In the genomic region with DNA sequence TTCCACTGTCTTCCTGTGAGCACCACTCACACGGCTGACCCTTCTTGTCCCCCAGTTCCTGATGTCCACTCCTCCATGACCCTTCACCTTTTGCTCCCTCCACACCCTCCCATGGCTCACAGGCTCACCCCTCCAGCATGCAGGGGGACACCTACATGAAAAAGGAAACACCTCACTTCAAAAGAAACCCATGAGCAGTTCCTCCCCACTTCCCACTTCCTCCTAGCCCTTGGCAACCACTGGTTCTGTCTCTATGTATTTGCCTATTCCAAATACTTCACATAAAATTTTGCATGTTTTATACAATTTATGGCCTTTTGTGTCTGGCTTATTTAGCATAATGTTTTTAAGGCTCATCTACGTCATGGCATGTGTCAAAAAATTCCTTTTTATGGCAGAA, we compare ENCODE assay signal across 1 cellular context.
TF ChIP-seq lines count a peak whose summit lies in the region.

No MANE protein-coding gene starts in this region.

TF ChIP-seq in H1, 55 proteins besides CTCF, POLR2A, EP300 and RAD21:
- TF ChIP-seq HDAC2 (IDR thresholded peaks at IDR 0.05; ENCODE audit: borderline replicate concordance in 1 of 2, low read depth in 2 of 2, low read length in 2 of 2): no peak
- no peak for TF ChIP-seq TEAD4 (IDR thresholded peaks at IDR 0.05; ENCODE audit: low read depth, low read length)
- no peak for TF ChIP-seq CTBP2 (IDR thresholded peaks at IDR 0.05; ENCODE audit: borderline replicate concordance, insufficient read depth, insufficient read length, low read length)
- no peak for TF ChIP-seq TAF1 (IDR thresholded peaks at IDR 0.05; ENCODE audit: low read depth, low read length)
- no peak for TF ChIP-seq KDM4A (IDR thresholded peaks at IDR 0.05; ENCODE audit: low read depth, low read length, severe bottlenecking)
- TF ChIP-seq CEBPB (IDR thresholded peaks at IDR 0.05; ENCODE audit: low read depth, low read length): no peak
- TF ChIP-seq, protein P1, sequence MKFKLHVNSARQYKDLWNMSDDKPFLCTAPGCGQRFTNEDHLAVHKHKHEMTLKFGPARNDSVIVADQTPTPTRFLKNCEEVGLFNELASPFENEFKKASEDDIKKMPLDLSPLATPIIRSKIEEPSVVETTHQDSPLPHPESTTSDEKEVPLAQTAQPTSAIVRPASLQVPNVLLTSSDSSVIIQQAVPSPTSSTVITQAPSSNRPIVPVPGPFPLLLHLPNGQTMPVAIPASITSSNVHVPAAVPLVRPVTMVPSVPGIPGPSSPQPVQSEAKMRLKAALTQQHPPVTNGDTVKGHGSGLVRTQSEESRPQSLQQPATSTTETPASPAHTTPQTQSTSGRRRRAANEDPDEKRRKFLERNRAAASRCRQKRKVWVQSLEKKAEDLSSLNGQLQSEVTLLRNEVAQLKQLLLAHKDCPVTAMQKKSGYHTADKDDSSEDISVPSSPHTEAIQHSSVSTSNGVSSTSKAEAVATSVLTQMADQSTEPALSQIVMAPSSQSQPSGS (IDR thresholded peaks at IDR 0.05; ENCODE audit: low read length): no peak
- TF ChIP-seq CHD2 (IDR thresholded peaks at IDR 0.05; ENCODE audit: low read length): no peak
- TF ChIP-seq POU5F1 (IDR thresholded peaks at IDR 0.05; ENCODE audit: low read depth, low read length): no peak
- no peak for TF ChIP-seq KDM5A (IDR thresholded peaks at IDR 0.05; ENCODE audit: low read length)
- no peak for TF ChIP-seq PHF8 (conservative IDR thresholded peaks at IDR 0.05; ENCODE audit: low read depth, low read length)
- no peak for TF ChIP-seq JUN (IDR thresholded peaks at IDR 0.05; ENCODE audit: low read depth, low read length)
- no peak for TF ChIP-seq ZNF274 (IDR thresholded peaks at IDR 0.05; ENCODE audit: borderline replicate concordance, extremely low read depth, low read length)
- TF ChIP-seq TAF7 (optimal IDR thresholded peaks at IDR 0.05; ENCODE audit: borderline replicate concordance, low read depth, low read length): no peak
- no peak for TF ChIP-seq CBX8 (IDR thresholded peaks at IDR 0.05; ENCODE audit: borderline replicate concordance, low read depth, low read length)
- no peak for TF ChIP-seq RNF2 (IDR thresholded peaks at IDR 0.05; ENCODE audit: borderline replicate concordance, low read depth, low read length, missing control alignments, poor library complexity, severe bottlenecking)
- TF ChIP-seq BCL11A (IDR thresholded peaks at IDR 0.05; ENCODE audit: low read depth in 2 of 2, low read length in 2 of 2): no peak
- TF ChIP-seq NANOG (IDR thresholded peaks at IDR 0.05; ENCODE audit: insufficient read depth, low read depth, low read length, poor library complexity, severe bottlenecking): no peak
- TF ChIP-seq HDAC6 (IDR thresholded peaks at IDR 0.05; ENCODE audit: low read depth, low read length): no peak
- TF ChIP-seq SP1 (IDR thresholded peaks at IDR 0.05; ENCODE audit: low read depth, low read length): no peak
